9 cellular contexts compared by ENCODE assay signal in the genomic region with DNA sequence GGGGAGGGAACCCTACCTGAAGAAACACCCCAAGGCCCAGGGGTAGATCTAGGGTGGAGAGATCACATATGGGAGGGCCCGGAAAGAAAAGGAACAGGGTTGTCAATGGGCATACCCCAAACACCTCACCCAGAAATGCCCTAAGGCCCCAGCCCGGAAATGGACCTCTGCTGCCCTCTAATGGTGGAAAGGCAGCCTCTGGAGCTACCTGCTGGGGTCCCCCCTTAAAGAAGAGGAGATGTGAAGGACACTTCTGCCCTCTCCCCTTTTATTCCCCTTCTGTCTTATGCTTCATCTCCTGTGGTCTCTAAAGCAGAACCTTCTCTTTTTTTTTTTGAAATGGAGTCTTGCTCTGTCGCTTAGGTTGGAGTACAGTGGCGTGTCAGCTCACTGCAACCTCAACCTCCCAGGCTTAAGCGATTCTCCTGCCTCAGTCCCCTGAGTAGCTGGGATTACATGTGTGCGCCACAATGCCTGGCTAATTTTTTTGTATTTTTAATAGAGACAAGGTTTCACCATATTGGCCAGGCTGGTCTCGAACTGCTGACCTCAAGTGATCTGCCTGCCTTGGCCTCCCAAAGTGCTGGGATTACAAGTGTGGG. TPM values are rescaled to one million over a fixed set of nuclear protein-coding genes. Genes with fewer than 3 reads are reported as not detected.
DNase-seq lines count a peak whose midpoint lies in the region; ATAC-seq, FAIRE-seq and TF ChIP-seq lines count a peak whose summit lies in the region.
"Had no signal": no experiment of that assay in that cellular context is flagged by ENCODE, and none has a peak within 500 bp of the region (broad histone marks: within the 10 kb centered on the region; RNA-seq: fewer than 3 reads in every experiment).

No MANE protein-coding gene starts in this region.

- peaks cover 24% of the 10 kb centered on the region for H3K4me1 ChIP-seq in keratinocyte (ENCODE audit: control insufficient read depth, extremely low read depth, insufficient read depth, low read length)

- dilution Hi-C loops in keratinocyte (cut with MboI; ENCODE audit: extremely low pct_ligation_motif_present, low sequenced_read_pairs): loop anchor here (25.0 kb wide), 1 partner anchor 174 kb away; no protein-coding TSS in a partner anchor

- H3K27me3 Mint-ChIP-seq in MCF 10A (ENCODE audit: insufficient read depth, unreplicated experiment): no peaks in the 10 kb centered on the region

- TF ChIP-seq CTCF in WI38 (IDR thresholded peaks at IDR 0.05; ENCODE audit: low read depth, low read length) (peak; percentile 89), MCF 10A (IDR thresholded peaks at IDR 0.05; ENCODE audit: unreplicated experiment) (peak; percentile 97), keratinocyte (optimal IDR thresholded peaks at IDR 0.05 in 1 of 3, IDR thresholded peaks at IDR 0.05 in 1 of 3, conservative IDR thresholded peaks at IDR 0.05 in 1 of 3; ENCODE audit: extremely low read depth in 1 of 3, insufficient read depth in 2 of 3, low read length in 3 of 3) (peak in 2 of 3 experiments; percentile 90 to 93)

- H2AFZ ChIP-seq in keratinocyte (ENCODE audit: control insufficient read depth, low read length): no peak overlapping the region

- H3K27me3 ChIP-seq in keratinocyte (ENCODE audit: control insufficient read depth, extremely low read depth, insufficient read depth, low read length): no peaks in the 10 kb centered on the region

- no peaks in the 10 kb centered on the region for H3K9me3 Mint-ChIP-seq in MCF 10A (ENCODE audit: unreplicated experiment)

- H3K4me3 Mint-ChIP-seq in MCF 10A (ENCODE audit: unreplicated experiment): no peak overlapping the region

- no peak overlapping the region for H3K4me3 ChIP-seq in WI38 (ENCODE audit: low read depth, low read length)
- H3K4me3 ChIP-seq in keratinocyte (ENCODE audit: control insufficient read depth in 2 of 3, extremely low read depth in 1 of 3, insufficient read depth in 2 of 3, low read depth in 1 of 3, low read length in 3 of 3): no peak overlapping the region

- no peaks in the 10 kb centered on the region for H3K9me1 ChIP-seq in keratinocyte (ENCODE audit: control insufficient read depth, extremely low read depth, insufficient read depth, low read length)

- BruUV-seq in MCF 10A (replicated peaks; lab: Mats Ljungman, UMichigan): no TSS peak

- no peaks in the 10 kb centered on the region for H3K36me3 ChIP-seq in keratinocyte (ENCODE audit: control insufficient read depth in 2 of 2, extremely low read depth in 1 of 2, insufficient read depth in 2 of 2, low read length in 2 of 2)

- peak; percentile 5 for FAIRE-seq in keratinocyte (lab: Jason Lieb, UNC)
- FAIRE-seq: islet of Langerhans had no signal

- no peak overlapping the region for H3K27ac Mint-ChIP-seq in MCF 10A (ENCODE audit: low read depth, unreplicated experiment)

- H3K9me3 ChIP-seq in keratinocyte (ENCODE audit: control insufficient read depth, low read depth, low read length): no peaks in the 10 kb centered on the region

- H3K27ac ChIP-seq in keratinocyte (ENCODE audit: control insufficient read depth, insufficient read depth, low read length): no peak overlapping the region

- no peaks in the 10 kb centered on the region for H3K36me3 Mint-ChIP-seq in MCF 10A (ENCODE audit: insufficient read depth, unreplicated experiment)

- POLR2A ChIA-PET in MCF 10A (lab: Yijun Ruan, JAX): interaction anchor here (0.6 to 17.8 kb wide), 19 partner anchors 9 to 268 kb away, joined by 3 to 1351 read pairs (median 7); a partner anchor contains a TSS

- ATAC-seq in HG03108 (IDR thresholded peaks at IDR 0.05; ENCODE audit: unreplicated experiment): no peak

- CTCF ChIA-PET in MCF 10A (lab: Yijun Ruan, JAX): interaction anchor here (0.5 to 5.7 kb wide), 48 partner anchors 9 to 441 kb away, joined by 3 to 90 read pairs (median 4); a partner anchor contains a TSS

- no peaks in the 10 kb centered on the region for H3K79me2 ChIP-seq in keratinocyte (ENCODE audit: control insufficient read depth, insufficient read depth, low read length)

- H4K20me1 ChIP-seq in keratinocyte (ENCODE audit: control insufficient read depth, extremely low read depth, insufficient read depth, low read length): no peaks in the 10 kb centered on the region

- H3K4me1 Mint-ChIP-seq in MCF 10A (ENCODE audit: insufficient read depth, unreplicated experiment): peaks cover 40% of the 10 kb centered on the region

- no peak overlapping the region for H3K4me2 ChIP-seq in keratinocyte (ENCODE audit: control insufficient read depth, extremely low read depth, insufficient read depth, low read depth, low read length)

- no peak overlapping the region for H3K9ac ChIP-seq in keratinocyte (ENCODE audit: control insufficient read depth, extremely low read depth, insufficient read depth, low read length)

- DNase-seq in NCI-H1417 (lab: John Stamatoyannopoulos, UW) (peak; percentile 48 to 76 (median 72)), NCI-H1417 treated with DMSO at 0.1 percent for 48 hours (lab: John Stamatoyannopoulos, UW) (no peak), NCI-H1105 treated with DMSO at 0.1 percent for 48 hours (lab: John Stamatoyannopoulos, UW) (peak; percentile 60), MCF 10A (ENCODE audit: unreplicated experiment) (peak; percentile 82), keratinocyte (ENCODE audit: low read depth, low spot score) (no peak)
- peak; percentile 78 for DNase-seq in stimulated activated CD4-positive, alpha-beta T cell treated with anti-CD3 and anti-CD28 coated beads, Interleukin-2, amount 100 ng/mL, for 4 hours (ENCODE audit: low read depth)

- intact Hi-C loops in MCF 10A (cut with micrococcal nuclease): loop anchor here (2.0 to 10.0 kb wide), 4 partner anchors 169 to 438 kb away; a partner anchor contains a TSS

RNA-seq across cellular contexts. Expression of a gene that starts 0.4 kb away (rescaled TPM):
- 2.3 and 2.6 TPM in 2 replicates for total RNA-seq in MCF 10A (2022)
- 0.34 to 1.7 TPM (median 0.54 TPM) in 3 replicates for polyA plus RNA-seq in keratinocyte
- not detected for polyA plus RNA-seq in keratinocyte (2011; ENCODE audit: low read depth)
- polyA plus RNA-seq in keratinocyte (2011; cell fraction: cytosol; rRNA removed): 0.43 TPM in 2 replicates
- 5.5 and 6.0 TPM in 2 replicates for polyA plus RNA-seq in keratinocyte (2011; cell fraction: nucleus; rRNA removed)
- 0.34 and 0.56 TPM in 2 replicates for polyA plus RNA-seq in keratinocyte (2012; ENCODE audit: low replicate concordance)
- 0.49 to 1.3 TPM (median 0.69 TPM) in 3 replicates for polyA minus RNA-seq in keratinocyte
- polyA minus RNA-seq in keratinocyte (2011; cell fraction: cytosol; rRNA and poly(A)+ RNA removed): not detected
- not detected in 2 replicates for polyA minus RNA-seq in keratinocyte (2011; cell fraction: nucleus; rRNA and poly(A)+ RNA removed)

RNA-seq across cellular contexts. Expression of a gene that starts 40.0 kb away (rescaled TPM):
- not detected in 2 replicates for total RNA-seq in MCF 10A (2022)
- polyA plus RNA-seq in keratinocyte: not detected in 3 replicates
- polyA plus RNA-seq in keratinocyte (2011; ENCODE audit: low read depth): not detected
- not detected in 2 replicates for polyA plus RNA-seq in keratinocyte (2011; cell fraction: cytosol; rRNA removed)
- not detected in 2 replicates for polyA plus RNA-seq in keratinocyte (2011; cell fraction: nucleus; rRNA removed)
- not detected in 2 replicates for polyA plus RNA-seq in keratinocyte (2012; ENCODE audit: low replicate concordance)
- polyA minus RNA-seq in keratinocyte: not detected in 3 replicates
- not detected for polyA minus RNA-seq in keratinocyte (2011; cell fraction: cytosol; rRNA and poly(A)+ RNA removed)
- polyA minus RNA-seq in keratinocyte (2011; cell fraction: nucleus; rRNA and poly(A)+ RNA removed): not detected in 2 replicates

RNA-seq across cellular contexts. Expression of a gene that starts 44.4 kb away (rescaled TPM):
- not detected in 2 replicates for total RNA-seq in MCF 10A (2022)
- polyA plus RNA-seq in keratinocyte: not detected in 3 replicates
- not detected for polyA plus RNA-seq in keratinocyte (2011; ENCODE audit: low read depth)
- polyA plus RNA-seq in keratinocyte (2011; cell fraction: cytosol; rRNA removed): not detected in 2 replicates
- not detected in 2 replicates for polyA plus RNA-seq in keratinocyte (2011; cell fraction: nucleus; rRNA removed)
- polyA plus RNA-seq in keratinocyte (2012; ENCODE audit: low replicate concordance): not detected in 2 replicates
- not detected in 3 replicates for polyA minus RNA-seq in keratinocyte
- polyA minus RNA-seq in keratinocyte (2011; cell fraction: cytosol; rRNA and poly(A)+ RNA removed): not detected
- not detected in 2 replicates for polyA minus RNA-seq in keratinocyte (2011; cell fraction: nucleus; rRNA and poly(A)+ RNA removed)

RNA-seq across cellular contexts. Expression of a gene that starts 47.7 kb away (rescaled TPM):
- 304 and 387 TPM in 2 replicates for total RNA-seq in MCF 10A (2022)
- polyA plus RNA-seq in keratinocyte: 48.0 to 88.3 TPM (median 59.0 TPM) in 3 replicates
- 29.3 TPM for polyA plus RNA-seq in keratinocyte (2011; ENCODE audit: low read depth)
- polyA plus RNA-seq in keratinocyte (2011; cell fraction: cytosol; rRNA removed): 53.4 and 63.7 TPM in 2 replicates
- polyA plus RNA-seq in keratinocyte (2011; cell fraction: nucleus; rRNA removed): 52.6 and 53.1 TPM in 2 replicates
- polyA plus RNA-seq in keratinocyte (2012; ENCODE audit: low replicate concordance): 52.0 and 70.9 TPM in 2 replicates
- 15.1 to 56.8 TPM (median 27.8 TPM) in 3 replicates for polyA minus RNA-seq in keratinocyte
- polyA minus RNA-seq in keratinocyte (2011; cell fraction: cytosol; rRNA and poly(A)+ RNA removed): 22.8 TPM
- 15.8 and 39.4 TPM in 2 replicates for polyA minus RNA-seq in keratinocyte (2011; cell fraction: nucleus; rRNA and poly(A)+ RNA removed)

Comparison
In these comparisons a context has a peak if more than half of its experiments do, and no peak if none do; other contexts are left out.
1. DNase-seq: peak in NCI-H1417 (3 of 3), NCI-H1105 treated with DMSO at 0.1 percent for 48 hours (single experiment), MCF 10A (single experiment) and stimulated activated CD4-positive, alpha-beta T cell treated with anti-CD3 and anti-CD28 coated beads, Interleukin-2, amount 100 ng/mL, for 4 hours (single experiment); none in NCI-H1417 treated with DMSO at 0.1 percent for 48 hours (single experiment) and keratinocyte (single experiment).
2. Peak in every context shown above with its lines, with median percentiles within 50 percentile points of each other: CTCF ChIP-seq.